ENCODE assay signal across 3 cellular contexts in genomic region chr9:26875155-26875554, GRCh38. TPM values are rescaled to one million over a fixed set of nuclear protein-coding genes. Genes with fewer than 3 reads are reported as not detected.
DNase-seq lines count a peak whose midpoint lies in the region; ATAC-seq, FAIRE-seq and TF ChIP-seq lines count a peak whose summit lies in the region.
"Not testable (repeated sequence)": the region's sequence is repeated elsewhere in the genome, so short reads cannot be mapped to it uniquely, and the experiment has no call there.

No MANE protein-coding gene starts in this region.

- H3K36me3 Mint-ChIP-seq in WTC11: peaks cover 40% of the 10 kb centered on the region

- H3K9ac ChIP-seq in HepG2 (ENCODE audit: insufficient read depth, low read depth, low read length): not testable (repeated sequence)

- H3K9me3 ChIP-seq in HEK293 (ENCODE audit: control insufficient read depth, insufficient read depth, low read depth, low read length); HepG2 (ENCODE audit: low read length): not testable (repeated sequence)

- H3K27me3 ChIP-seq in HepG2 (ENCODE audit: control insufficient read depth in 1 of 2, insufficient read depth in 2 of 2, low read length in 2 of 2): not testable (repeated sequence)

- DNase-seq in WTC11 (ENCODE audit: low spot score); HepG2 (ENCODE audit: low spot score): not testable (repeated sequence)

- in situ Hi-C loops in HepG2 (cut with HindIII; ENCODE audit: extremely low pct_ligation_motif_present, low pct_unique_long_range_greater_than_20kb): not testable (repeated sequence)

- not testable (repeated sequence) for H2AFZ ChIP-seq in HepG2 (ENCODE audit: low read length)

- POLR2A ChIA-PET in HEK293 (lab: Yijun Ruan, JAX): interaction anchor here (1.2 kb wide), 1 partner anchor 17 kb away, joined by 3 read pairs; the partner anchor contains the start of gene CAAP1
- POLR2A ChIA-PET in WTC11 (lab: Charles Lee); HepG2 (lab: Yijun Ruan, JAX): not testable (repeated sequence)

- not testable (repeated sequence) for H3K9me3 Mint-ChIP-seq in WTC11

- BruUV-seq in HepG2 (replicated peaks; lab: Mats Ljungman, UMichigan): not testable (repeated sequence)

- not testable (repeated sequence) for H3K4me3 Mint-ChIP-seq in WTC11

- TF ChIP-seq EP300 in HepG2 (IDR thresholded peaks at IDR 0.05; ENCODE audit: low read depth in 2 of 2, low read length in 2 of 2); HepG2 (CRISPR knock-in tag; IDR thresholded peaks at IDR 0.05; ENCODE audit: borderline replicate concordance): not testable (repeated sequence)

- H3K4me3 ChIP-seq in HEK293 (ENCODE audit: low read depth, low read length); HepG2 (replicated peaks in 1 of 3; ENCODE audit: insufficient read depth in 1 of 3, low read depth in 2 of 3, low read length in 3 of 3): not testable (repeated sequence)

- H3K4me2 ChIP-seq in HepG2 (ENCODE audit: low read depth, low read length): not testable (repeated sequence)

- not testable (repeated sequence) for FAIRE-seq in HepG2 (lab: Jason Lieb, UNC)

- not testable (repeated sequence) for H3K4me1 Mint-ChIP-seq in WTC11

- TF ChIP-seq RAD21 in HepG2 (CRISPR knock-in tag; IDR thresholded peaks at IDR 0.05): not testable (repeated sequence)

- intact Hi-C loops in HepG2 (cut with micrococcal nuclease; ENCODE audit: unreplicated experiment): not testable (repeated sequence)

- not testable (repeated sequence) for H3K27ac ChIP-seq in HEK293 (ENCODE audit: extremely low read depth, low read depth, low read length); HepG2 (ENCODE audit: extremely low read length, insufficient read depth, low read length)

- CTCF ChIA-PET in HEK293 (lab: Yijun Ruan, JAX): interaction anchor here (0.9 kb wide), 1 partner anchor 17 kb away, joined by 3 read pairs; no protein-coding TSS in a partner anchor
- CTCF ChIA-PET in WTC11 (lab: Charles Lee); HepG2 (lab: Yijun Ruan, JAX; ENCODE audit: low intra/inter-chr PET ratio, low total read pairs): not testable (repeated sequence)

- H4K20me1 ChIP-seq in HepG2 (ENCODE audit: insufficient read depth, low read length): not testable (repeated sequence)

- H3K4me1 ChIP-seq in HEK293 (ENCODE audit: control insufficient read depth, insufficient read depth, low read length); HepG2 (ENCODE audit: insufficient read depth, low read length): not testable (repeated sequence)

- H3K36me3 ChIP-seq in HEK293 (ENCODE audit: control insufficient read depth in 2 of 2, insufficient read depth in 1 of 2, low read length in 2 of 2) (peaks cover 0 to 15% of the 10 kb centered on the region in 2 experiments; a peak in 2 of 3 replicates), HepG2 (replicated peaks in 1 of 2; ENCODE audit: control insufficient read depth in 1 of 2, insufficient read depth in 2 of 2, low read length in 2 of 2) (peaks cover 4 to 15% of the 10 kb centered on the region in 2 experiments; a peak in 3 of 5 replicates)

- not testable (repeated sequence) for H3K79me2 ChIP-seq in HepG2 (ENCODE audit: insufficient read depth, low read length)

- not testable (repeated sequence) for TF ChIP-seq POLR2A in HepG2 (IDR thresholded peaks at IDR 0.05; ENCODE audit: insufficient read depth in 1 of 2, low read depth in 2 of 2, low read length in 2 of 2)

- not testable (repeated sequence) for ATAC-seq in WTC11, HepG2

- not testable (repeated sequence) for TF ChIP-seq CTCF in HEK293 (tag by site-specific recombination; IDR thresholded peaks at IDR 0.05); WTC11 (IDR thresholded peaks at IDR 0.05); HepG2 (CRISPR knock-in tag; IDR thresholded peaks at IDR 0.05)

- H3K27me3 Mint-ChIP-seq in WTC11 (ENCODE audit: low read depth): not testable (repeated sequence)

- WGBS in HepG2 (ENCODE audit: low lambda C conversion rate): 85% methylated on average over 3 of the region's 3 CpGs

- not testable (repeated sequence) for H3K27ac Mint-ChIP-seq in WTC11

TF ChIP-seq in HEK293, 187 proteins besides CTCF, POLR2A, EP300 and RAD21:
- peak; percentile 79 for TF ChIP-seq ZNF121 (tag by site-specific recombination; IDR thresholded peaks at IDR 0.05)

TF ChIP-seq in WTC11, 78 proteins besides CTCF, POLR2A, EP300 and RAD21:
- peak; percentile 68 for TF ChIP-seq ZNF121 (CRISPR knock-in tag; IDR thresholded peaks at IDR 0.05)

TF ChIP-seq in HepG2, 621 proteins besides CTCF, POLR2A, EP300 and RAD21:
- 0 out of 2 replicates have a peak, but pooled peaks have one; percentile 15 for TF ChIP-seq ZNF121 (CRISPR knock-in tag; IDR thresholded peaks at IDR 0.05)

RNA-seq across cellular contexts. Expression of gene CAAP1, which starts 17.4 kb away (rescaled TPM):
- 33.2 to 45.4 TPM (median 36.1 TPM) in 3 replicates for total RNA-seq in WTC11 (2021)
- 34.8 and 40.2 TPM in 2 replicates for total RNA-seq in HepG2 (2016; rRNA removed; fragmentation: Illumina TruSeq; extraction: Trizol)
- total RNA-seq in HepG2 (2016; cell fraction: cytosol; rRNA removed; fragmentation: Illumina TruSeq; extraction: Trizol; ENCODE audit: low read depth): 9.9 and 10.3 TPM in 2 replicates
- total RNA-seq in HepG2 (2016; cell fraction: insoluble cytoplasmic fraction; rRNA removed; fragmentation: Illumina TruSeq; extraction: Trizol): 35.5 and 35.8 TPM in 2 replicates
- total RNA-seq in HepG2 (2016; cell fraction: membrane; rRNA removed; fragmentation: Illumina TruSeq; extraction: Trizol): 11.9 and 14.0 TPM in 2 replicates
- total RNA-seq in HepG2 (2016; cell fraction: nucleus; rRNA removed; fragmentation: Illumina TruSeq; extraction: Trizol): 21.5 and 24.0 TPM in 2 replicates
- polyA plus RNA-seq in HepG2 (2011; rRNA removed): 10.5 and 10.9 TPM in 2 replicates
- polyA plus RNA-seq in HepG2 (2011; cell fraction: cytosol; rRNA removed): 10.1 and 10.9 TPM in 2 replicates
- polyA plus RNA-seq in HepG2 (2011; cell fraction: nucleus; rRNA removed): 11.4 and 12.3 TPM in 2 replicates
- 13.0 and 15.7 TPM in 2 replicates for polyA plus RNA-seq in HepG2 (2012)
- 1.9 and 2.2 TPM in 2 replicates for polyA plus RNA-seq in HepG2 (2016; cell fraction: cytosol; fragmentation: Illumina TruSeq; extraction: Trizol; ENCODE audit: low read depth)
- 33.8 and 34.9 TPM in 2 replicates for polyA plus RNA-seq in HepG2 (2016; cell fraction: insoluble cytoplasmic fraction; fragmentation: Illumina TruSeq; extraction: Trizol; ENCODE audit: low read depth)
- polyA plus RNA-seq in HepG2 (2016; cell fraction: membrane; fragmentation: Illumina TruSeq; extraction: Trizol; ENCODE audit: low read depth): 7.2 and 7.7 TPM in 2 replicates
- 28.1 and 30.6 TPM in 2 replicates for polyA plus RNA-seq in HepG2 (2016; cell fraction: nucleus; fragmentation: Illumina TruSeq; extraction: Trizol; ENCODE audit: insufficient read depth, low read depth)
- polyA minus RNA-seq in HepG2 (2011; rRNA and poly(A)+ RNA removed; ENCODE audit: low replicate concordance): 5.7 and 8.0 TPM in 2 replicates
- polyA minus RNA-seq in HepG2 (2011; cell fraction: cytosol; rRNA and poly(A)+ RNA removed): 13.4 and 14.7 TPM in 2 replicates
- polyA minus RNA-seq in HepG2 (2011; cell fraction: nucleus; rRNA and poly(A)+ RNA removed): 22.5 and 26.7 TPM in 2 replicates
